ENCODE assay signal across 2 cellular contexts in the genomic region with DNA sequence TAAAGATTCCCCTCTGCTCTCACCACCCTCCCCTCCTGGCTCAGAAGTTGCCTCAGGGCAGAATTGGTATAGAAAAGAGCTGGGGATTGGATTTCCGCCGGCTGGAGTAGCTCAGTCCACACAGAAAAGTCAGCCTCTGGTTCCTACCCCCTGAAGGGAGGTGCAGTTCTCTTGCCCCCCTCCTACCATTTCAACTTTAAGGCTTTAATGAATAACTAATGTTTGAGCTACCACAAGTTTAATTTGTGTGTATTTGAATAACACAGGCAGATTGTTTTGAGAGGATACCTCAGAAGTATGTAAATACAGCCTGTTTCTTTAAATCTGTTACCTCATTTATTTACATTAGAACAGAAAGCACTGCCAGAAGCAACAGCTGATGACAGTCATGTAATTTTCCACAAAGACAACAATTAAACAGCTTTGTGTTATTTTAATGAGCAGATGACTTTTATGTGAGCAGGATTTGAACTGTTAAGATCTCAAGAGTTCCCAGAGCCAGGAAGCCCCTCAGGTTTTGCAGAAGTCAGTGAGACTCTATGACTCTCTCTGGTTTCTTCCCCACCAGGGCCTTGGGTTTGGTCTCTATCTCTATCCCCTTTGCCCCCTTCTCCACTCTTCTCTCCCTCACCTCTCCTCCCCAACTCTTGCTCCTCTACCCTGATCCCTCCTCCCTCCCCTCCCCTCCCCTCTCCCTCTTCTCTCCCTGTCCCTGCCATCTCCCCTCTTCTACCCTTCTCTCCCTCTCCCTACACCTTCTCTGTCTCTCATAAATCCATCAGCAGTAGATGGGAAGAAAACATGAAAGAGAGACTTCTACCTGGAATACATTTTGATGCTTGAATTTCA.
TF ChIP-seq lines count a peak whose summit lies in the region.

No MANE protein-coding gene starts in this region.

TF ChIP-seq in K562, 482 proteins besides CTCF, POLR2A, EP300 and RAD21 (continues in another document):
- TF ChIP-seq, protein P1, sequence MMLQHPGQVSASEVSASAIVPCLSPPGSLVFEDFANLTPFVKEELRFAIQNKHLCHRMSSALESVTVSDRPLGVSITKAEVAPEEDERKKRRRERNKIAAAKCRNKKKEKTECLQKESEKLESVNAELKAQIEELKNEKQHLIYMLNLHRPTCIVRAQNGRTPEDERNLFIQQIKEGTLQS (IDR thresholded peaks at IDR 0.05) = peak; percentile 17; the same call in 1 of the 2 replicates
- TF ChIP-seq, protein P1 (CRISPR knock-in tag; conservative IDR thresholded peaks at IDR 0.05) = no peak
- TF ChIP-seq, protein P2, sequence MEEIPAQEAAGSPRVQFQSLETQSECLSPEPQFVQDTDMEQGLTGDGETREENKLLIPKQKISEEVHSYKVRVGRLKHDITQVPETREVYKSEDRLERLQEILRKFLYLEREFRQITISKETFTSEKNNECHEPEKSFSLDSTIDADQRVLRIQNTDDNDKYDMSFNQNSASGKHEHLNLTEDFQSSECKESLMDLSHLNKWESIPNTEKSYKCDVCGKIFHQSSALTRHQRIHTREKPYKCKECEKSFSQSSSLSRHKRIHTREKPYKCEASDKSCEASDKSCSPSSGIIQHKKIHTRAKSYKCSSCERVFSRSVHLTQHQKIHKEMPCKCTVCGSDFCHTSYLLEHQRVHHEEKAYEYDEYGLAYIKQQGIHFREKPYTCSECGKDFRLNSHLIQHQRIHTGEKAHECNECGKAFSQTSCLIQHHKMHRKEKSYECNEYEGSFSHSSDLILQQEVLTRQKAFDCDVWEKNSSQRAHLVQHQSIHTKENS (CRISPR knock-in tag; IDR thresholded peaks at IDR 0.05) = no peak
- TF ChIP-seq, protein P3, sequence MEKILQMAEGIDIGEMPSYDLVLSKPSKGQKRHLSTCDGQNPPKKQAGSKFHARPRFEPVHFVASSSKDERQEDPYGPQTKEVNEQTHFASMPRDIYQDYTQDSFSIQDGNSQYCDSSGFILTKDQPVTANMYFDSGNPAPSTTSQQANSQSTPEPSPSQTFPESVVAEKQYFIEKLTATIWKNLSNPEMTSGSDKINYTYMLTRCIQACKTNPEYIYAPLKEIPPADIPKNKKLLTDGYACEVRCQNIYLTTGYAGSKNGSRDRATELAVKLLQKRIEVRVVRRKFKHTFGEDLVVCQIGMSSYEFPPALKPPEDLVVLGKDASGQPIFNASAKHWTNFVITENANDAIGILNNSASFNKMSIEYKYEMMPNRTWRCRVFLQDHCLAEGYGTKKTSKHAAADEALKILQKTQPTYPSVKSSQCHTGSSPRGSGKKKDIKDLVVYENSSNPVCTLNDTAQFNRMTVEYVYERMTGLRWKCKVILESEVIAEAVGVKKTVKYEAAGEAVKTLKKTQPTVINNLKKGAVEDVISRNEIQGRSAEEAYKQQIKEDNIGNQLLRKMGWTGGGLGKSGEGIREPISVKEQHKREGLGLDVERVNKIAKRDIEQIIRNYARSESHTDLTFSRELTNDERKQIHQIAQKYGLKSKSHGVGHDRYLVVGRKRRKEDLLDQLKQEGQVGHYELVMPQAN (IDR thresholded peaks at IDR 0.05; ENCODE audit: borderline replicate concordance) = no peak
- peak; percentile 90 for TF ChIP-seq ZBTB26 (CRISPR knock-in tag; IDR thresholded peaks at IDR 0.05)
- TF ChIP-seq ZBTB8A (IDR thresholded peaks at IDR 0.05; ENCODE audit: partially characterized antibody) = no peak
- TF ChIP-seq, protein P4, sequence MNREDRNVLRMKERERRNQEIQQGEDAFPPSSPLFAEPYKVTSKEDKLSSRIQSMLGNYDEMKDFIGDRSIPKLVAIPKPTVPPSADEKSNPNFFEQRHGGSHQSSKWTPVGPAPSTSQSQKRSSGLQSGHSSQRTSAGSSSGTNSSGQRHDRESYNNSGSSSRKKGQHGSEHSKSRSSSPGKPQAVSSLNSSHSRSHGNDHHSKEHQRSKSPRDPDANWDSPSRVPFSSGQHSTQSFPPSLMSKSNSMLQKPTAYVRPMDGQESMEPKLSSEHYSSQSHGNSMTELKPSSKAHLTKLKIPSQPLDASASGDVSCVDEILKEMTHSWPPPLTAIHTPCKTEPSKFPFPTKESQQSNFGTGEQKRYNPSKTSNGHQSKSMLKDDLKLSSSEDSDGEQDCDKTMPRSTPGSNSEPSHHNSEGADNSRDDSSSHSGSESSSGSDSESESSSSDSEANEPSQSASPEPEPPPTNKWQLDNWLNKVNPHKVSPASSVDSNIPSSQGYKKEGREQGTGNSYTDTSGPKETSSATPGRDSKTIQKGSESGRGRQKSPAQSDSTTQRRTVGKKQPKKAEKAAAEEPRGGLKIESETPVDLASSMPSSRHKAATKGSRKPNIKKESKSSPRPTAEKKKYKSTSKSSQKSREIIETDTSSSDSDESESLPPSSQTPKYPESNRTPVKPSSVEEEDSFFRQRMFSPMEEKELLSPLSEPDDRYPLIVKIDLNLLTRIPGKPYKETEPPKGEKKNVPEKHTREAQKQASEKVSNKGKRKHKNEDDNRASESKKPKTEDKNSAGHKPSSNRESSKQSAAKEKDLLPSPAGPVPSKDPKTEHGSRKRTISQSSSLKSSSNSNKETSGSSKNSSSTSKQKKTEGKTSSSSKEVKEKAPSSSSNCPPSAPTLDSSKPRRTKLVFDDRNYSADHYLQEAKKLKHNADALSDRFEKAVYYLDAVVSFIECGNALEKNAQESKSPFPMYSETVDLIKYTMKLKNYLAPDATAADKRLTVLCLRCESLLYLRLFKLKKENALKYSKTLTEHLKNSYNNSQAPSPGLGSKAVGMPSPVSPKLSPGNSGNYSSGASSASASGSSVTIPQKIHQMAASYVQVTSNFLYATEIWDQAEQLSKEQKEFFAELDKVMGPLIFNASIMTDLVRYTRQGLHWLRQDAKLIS (CRISPR knock-in tag; IDR thresholded peaks at IDR 0.05) = 0 out of 2 replicates have a peak, but pooled peaks have one; percentile 3
- TF ChIP-seq POLR2AphosphoS5 (IDR thresholded peaks at IDR 0.05; ENCODE audit: control insufficient read depth, insufficient read depth, low read depth, low read length) = no peak
- no peak; the same call in 1 of the 2 replicates for TF ChIP-seq ZNF316 (IDR thresholded peaks at IDR 0.05)
- no peak for TF ChIP-seq ZNF76 (CRISPR knock-in tag; IDR thresholded peaks at IDR 0.05; ENCODE audit: borderline replicate concordance)
- peak; percentile 24; the same call in 1 of the 2 replicates for TF ChIP-seq TFAP4 (CRISPR knock-in tag; IDR thresholded peaks at IDR 0.05; ENCODE audit: borderline replicate concordance)

TF ChIP-seq in HepG2, 621 proteins besides CTCF, POLR2A, EP300 and RAD21 (continues in another document):
- TF ChIP-seq ZNF724P (CRISPR knock-in tag; IDR thresholded peaks at IDR 0.05; ENCODE audit: borderline replicate concordance) = no peak
- TF ChIP-seq, protein P5, sequence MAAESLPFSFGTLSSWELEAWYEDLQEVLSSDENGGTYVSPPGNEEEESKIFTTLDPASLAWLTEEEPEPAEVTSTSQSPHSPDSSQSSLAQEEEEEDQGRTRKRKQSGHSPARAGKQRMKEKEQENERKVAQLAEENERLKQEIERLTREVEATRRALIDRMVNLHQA (CRISPR knock-in tag; IDR thresholded peaks at IDR 0.05) = no peak
- TF ChIP-seq, protein P6, sequence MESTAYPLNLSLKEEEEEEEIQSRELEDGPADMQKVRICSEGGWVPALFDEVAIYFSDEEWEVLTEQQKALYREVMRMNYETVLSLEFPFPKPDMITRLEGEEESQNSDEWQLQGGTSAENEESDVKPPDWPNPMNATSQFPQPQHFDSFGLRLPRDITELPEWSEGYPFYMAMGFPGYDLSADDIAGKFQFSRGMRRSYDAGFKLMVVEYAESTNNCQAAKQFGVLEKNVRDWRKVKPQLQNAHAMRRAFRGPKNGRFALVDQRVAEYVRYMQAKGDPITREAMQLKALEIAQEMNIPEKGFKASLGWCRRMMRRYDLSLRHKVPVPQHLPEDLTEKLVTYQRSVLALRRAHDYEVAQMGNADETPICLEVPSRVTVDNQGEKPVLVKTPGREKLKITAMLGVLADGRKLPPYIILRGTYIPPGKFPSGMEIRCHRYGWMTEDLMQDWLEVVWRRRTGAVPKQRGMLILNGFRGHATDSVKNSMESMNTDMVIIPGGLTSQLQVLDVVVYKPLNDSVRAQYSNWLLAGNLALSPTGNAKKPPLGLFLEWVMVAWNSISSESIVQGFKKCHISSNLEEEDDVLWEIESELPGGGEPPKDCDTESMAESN (CRISPR knock-in tag; conservative IDR thresholded peaks at IDR 0.05) = no peak
- no peak for TF ChIP-seq ZNF275 (CRISPR knock-in tag; IDR thresholded peaks at IDR 0.05; ENCODE audit: borderline replicate concordance)
- TF ChIP-seq ZEB1 (IDR thresholded peaks at IDR 0.05; ENCODE audit: insufficient replicate concordance, low read depth) = no peak
- no peak for TF ChIP-seq IRF1 (CRISPR knock-in tag; IDR thresholded peaks at IDR 0.05; ENCODE audit: low read depth)
- no peak for TF ChIP-seq SOX13 (IDR thresholded peaks at IDR 0.05)
- TF ChIP-seq SOX13 (CRISPR knock-in tag; conservative IDR thresholded peaks at IDR 0.05 in 1 of 2, IDR thresholded peaks at IDR 0.05 in 1 of 2) = peak in 1 of 2 experiments; percentile 82; a peak in 2 of 4 replicates
- TF ChIP-seq PREB (CRISPR knock-in tag; IDR thresholded peaks at IDR 0.05) = no peak
- TF ChIP-seq, protein P7, sequence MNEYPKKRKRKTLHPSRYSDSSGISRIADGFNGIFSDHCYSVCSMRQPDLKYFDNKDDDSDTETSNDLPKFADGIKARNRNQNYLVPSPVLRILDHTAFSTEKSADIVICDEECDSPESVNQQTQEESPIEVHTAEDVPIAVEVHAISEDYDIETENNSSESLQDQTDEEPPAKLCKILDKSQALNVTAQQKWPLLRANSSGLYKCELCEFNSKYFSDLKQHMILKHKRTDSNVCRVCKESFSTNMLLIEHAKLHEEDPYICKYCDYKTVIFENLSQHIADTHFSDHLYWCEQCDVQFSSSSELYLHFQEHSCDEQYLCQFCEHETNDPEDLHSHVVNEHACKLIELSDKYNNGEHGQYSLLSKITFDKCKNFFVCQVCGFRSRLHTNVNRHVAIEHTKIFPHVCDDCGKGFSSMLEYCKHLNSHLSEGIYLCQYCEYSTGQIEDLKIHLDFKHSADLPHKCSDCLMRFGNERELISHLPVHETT (CRISPR knock-in tag; conservative IDR thresholded peaks at IDR 0.05) = no peak
- TF ChIP-seq GTF3A (CRISPR knock-in tag; conservative IDR thresholded peaks at IDR 0.05) = no peak
- TF ChIP-seq ZNF562 (CRISPR knock-in tag; IDR thresholded peaks at IDR 0.05; ENCODE audit: borderline replicate concordance) = no peak
- TF ChIP-seq ZNF10 (CRISPR knock-in tag; IDR thresholded peaks at IDR 0.05; ENCODE audit: borderline replicate concordance, low read depth) = no peak
- no peak for TF ChIP-seq ZNF224 (CRISPR knock-in tag; IDR thresholded peaks at IDR 0.05)
- no peak for TF ChIP-seq ZNF20 (CRISPR knock-in tag; IDR thresholded peaks at IDR 0.05)
- TF ChIP-seq TP53 (CRISPR knock-in tag; conservative IDR thresholded peaks at IDR 0.05) = no peak
- TF ChIP-seq FOXJ3 (CRISPR knock-in tag; IDR thresholded peaks at IDR 0.05; ENCODE audit: borderline replicate concordance) = 0 out of 2 replicates have a peak, but pooled peaks have one; percentile 52
- TF ChIP-seq ZNF552 (CRISPR knock-in tag; IDR thresholded peaks at IDR 0.05; ENCODE audit: borderline replicate concordance) = no peak
- TF ChIP-seq HOMEZ (CRISPR knock-in tag; IDR thresholded peaks at IDR 0.05; ENCODE audit: low read depth) = 0 out of 2 replicates have a peak, but pooled peaks have one; percentile 51
- no peak for TF ChIP-seq HHEX (CRISPR knock-in tag; IDR thresholded peaks at IDR 0.05)
